Comparison of ENCODE assay signal across 1 cellular context in the genomic region with DNA sequence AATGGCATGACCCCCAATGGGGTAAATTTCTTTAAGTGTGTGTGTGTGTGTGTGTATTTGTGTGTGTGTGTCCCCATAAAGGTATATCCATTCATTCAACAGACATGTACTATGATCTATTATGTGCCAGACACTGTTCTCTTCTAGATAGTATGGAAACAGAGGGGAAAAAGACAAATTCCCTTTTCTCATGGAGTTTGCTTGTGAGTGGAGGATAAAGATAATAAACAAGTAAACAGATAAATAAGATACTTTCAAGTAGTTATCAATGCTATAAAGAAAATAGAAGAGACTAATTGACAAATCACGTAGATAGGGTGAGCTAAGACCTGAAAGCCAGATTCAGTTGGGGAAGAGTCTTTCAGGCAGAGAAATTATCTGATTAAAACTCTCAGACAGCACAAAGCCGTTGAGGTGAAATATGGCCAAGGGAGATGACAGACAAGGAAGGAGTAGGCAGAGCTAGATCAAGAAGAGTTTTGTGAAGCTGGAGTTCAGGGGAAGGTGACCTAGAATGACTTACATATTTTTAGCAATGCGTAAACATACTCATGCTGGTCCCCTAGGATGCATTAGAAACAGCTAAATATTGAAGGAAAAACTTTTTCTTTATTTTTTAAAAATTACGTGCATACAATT.
TF ChIP-seq lines count a peak whose summit lies in the region.

No MANE protein-coding gene starts in this region.

TF ChIP-seq in K562, 482 proteins besides CTCF, POLR2A, EP300 and RAD21 (continued from another document and continues in another):
- TF ChIP-seq, protein P1, sequence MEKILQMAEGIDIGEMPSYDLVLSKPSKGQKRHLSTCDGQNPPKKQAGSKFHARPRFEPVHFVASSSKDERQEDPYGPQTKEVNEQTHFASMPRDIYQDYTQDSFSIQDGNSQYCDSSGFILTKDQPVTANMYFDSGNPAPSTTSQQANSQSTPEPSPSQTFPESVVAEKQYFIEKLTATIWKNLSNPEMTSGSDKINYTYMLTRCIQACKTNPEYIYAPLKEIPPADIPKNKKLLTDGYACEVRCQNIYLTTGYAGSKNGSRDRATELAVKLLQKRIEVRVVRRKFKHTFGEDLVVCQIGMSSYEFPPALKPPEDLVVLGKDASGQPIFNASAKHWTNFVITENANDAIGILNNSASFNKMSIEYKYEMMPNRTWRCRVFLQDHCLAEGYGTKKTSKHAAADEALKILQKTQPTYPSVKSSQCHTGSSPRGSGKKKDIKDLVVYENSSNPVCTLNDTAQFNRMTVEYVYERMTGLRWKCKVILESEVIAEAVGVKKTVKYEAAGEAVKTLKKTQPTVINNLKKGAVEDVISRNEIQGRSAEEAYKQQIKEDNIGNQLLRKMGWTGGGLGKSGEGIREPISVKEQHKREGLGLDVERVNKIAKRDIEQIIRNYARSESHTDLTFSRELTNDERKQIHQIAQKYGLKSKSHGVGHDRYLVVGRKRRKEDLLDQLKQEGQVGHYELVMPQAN (IDR thresholded peaks at IDR 0.05; ENCODE audit: borderline replicate concordance), result no peak
- 0 out of 2 replicates have a peak, but pooled peaks have one; percentile 24 for TF ChIP-seq ZNF668 (CRISPR knock-in tag; IDR thresholded peaks at IDR 0.05)
- peak; percentile 23; the same call in 1 of the 2 replicates for TF ChIP-seq STAT5A (IDR thresholded peaks at IDR 0.05; ENCODE audit: borderline replicate concordance, low read length)
- TF ChIP-seq SNIP1 (IDR thresholded peaks at IDR 0.05; ENCODE audit: low read depth), result no peak
- TF ChIP-seq CC2D1A (IDR thresholded peaks at IDR 0.05), result peak; percentile 61; the same call in 1 of the 2 replicates
- peak; percentile 100 for TF ChIP-seq MEIS2 (IDR thresholded peaks at IDR 0.05; ENCODE audit: partially characterized antibody)
- TF ChIP-seq POLR2G (IDR thresholded peaks at IDR 0.05; ENCODE audit: low read depth, low read length), result no peak
- TF ChIP-seq, protein P2, sequence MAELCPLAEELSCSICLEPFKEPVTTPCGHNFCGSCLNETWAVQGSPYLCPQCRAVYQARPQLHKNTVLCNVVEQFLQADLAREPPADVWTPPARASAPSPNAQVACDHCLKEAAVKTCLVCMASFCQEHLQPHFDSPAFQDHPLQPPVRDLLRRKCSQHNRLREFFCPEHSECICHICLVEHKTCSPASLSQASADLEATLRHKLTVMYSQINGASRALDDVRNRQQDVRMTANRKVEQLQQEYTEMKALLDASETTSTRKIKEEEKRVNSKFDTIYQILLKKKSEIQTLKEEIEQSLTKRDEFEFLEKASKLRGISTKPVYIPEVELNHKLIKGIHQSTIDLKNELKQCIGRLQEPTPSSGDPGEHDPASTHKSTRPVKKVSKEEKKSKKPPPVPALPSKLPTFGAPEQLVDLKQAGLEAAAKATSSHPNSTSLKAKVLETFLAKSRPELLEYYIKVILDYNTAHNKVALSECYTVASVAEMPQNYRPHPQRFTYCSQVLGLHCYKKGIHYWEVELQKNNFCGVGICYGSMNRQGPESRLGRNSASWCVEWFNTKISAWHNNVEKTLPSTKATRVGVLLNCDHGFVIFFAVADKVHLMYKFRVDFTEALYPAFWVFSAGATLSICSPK (IDR thresholded peaks at IDR 0.05; ENCODE audit: borderline replicate concordance), result no peak
- no peak for TF ChIP-seq CHCHD3 (CRISPR knock-in tag; IDR thresholded peaks at IDR 0.05)
- TF ChIP-seq RAD51 (IDR thresholded peaks at IDR 0.05; ENCODE audit: borderline replicate concordance, low read depth), result no peak
- TF ChIP-seq, protein P3, sequence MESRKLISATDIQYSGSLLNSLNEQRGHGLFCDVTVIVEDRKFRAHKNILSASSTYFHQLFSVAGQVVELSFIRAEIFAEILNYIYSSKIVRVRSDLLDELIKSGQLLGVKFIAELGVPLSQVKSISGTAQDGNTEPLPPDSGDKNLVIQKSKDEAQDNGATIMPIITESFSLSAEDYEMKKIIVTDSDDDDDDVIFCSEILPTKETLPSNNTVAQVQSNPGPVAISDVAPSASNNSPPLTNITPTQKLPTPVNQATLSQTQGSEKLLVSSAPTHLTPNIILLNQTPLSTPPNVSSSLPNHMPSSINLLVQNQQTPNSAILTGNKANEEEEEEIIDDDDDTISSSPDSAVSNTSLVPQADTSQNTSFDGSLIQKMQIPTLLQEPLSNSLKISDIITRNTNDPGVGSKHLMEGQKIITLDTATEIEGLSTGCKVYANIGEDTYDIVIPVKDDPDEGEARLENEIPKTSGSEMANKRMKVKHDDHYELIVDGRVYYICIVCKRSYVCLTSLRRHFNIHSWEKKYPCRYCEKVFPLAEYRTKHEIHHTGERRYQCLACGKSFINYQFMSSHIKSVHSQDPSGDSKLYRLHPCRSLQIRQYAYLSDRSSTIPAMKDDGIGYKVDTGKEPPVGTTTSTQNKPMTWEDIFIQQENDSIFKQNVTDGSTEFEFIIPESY (CRISPR knock-in tag; IDR thresholded peaks at IDR 0.05), result no peak
- no peak for TF ChIP-seq ZNF212 (CRISPR knock-in tag; IDR thresholded peaks at IDR 0.05)
- no peak for TF ChIP-seq SIN3A (IDR thresholded peaks at IDR 0.05; ENCODE audit: borderline replicate concordance in 2 of 2, control insufficient read depth in 1 of 2, low read depth in 2 of 2, low read length in 2 of 2)
- TF ChIP-seq BMI1 (IDR thresholded peaks at IDR 0.05; ENCODE audit: low read length), result no peak
- no peak for TF ChIP-seq ZNF133 (CRISPR knock-in tag; IDR thresholded peaks at IDR 0.05)
- no peak for TF ChIP-seq SREBF2 (CRISPR knock-in tag; IDR thresholded peaks at IDR 0.05)
- peak; percentile 62 for TF ChIP-seq TCF3 (CRISPR knock-in tag; IDR thresholded peaks at IDR 0.05)
- no peak for TF ChIP-seq SMAD3 (CRISPR knock-in tag; conservative IDR thresholded peaks at IDR 0.05)
- TF ChIP-seq, protein P4, sequence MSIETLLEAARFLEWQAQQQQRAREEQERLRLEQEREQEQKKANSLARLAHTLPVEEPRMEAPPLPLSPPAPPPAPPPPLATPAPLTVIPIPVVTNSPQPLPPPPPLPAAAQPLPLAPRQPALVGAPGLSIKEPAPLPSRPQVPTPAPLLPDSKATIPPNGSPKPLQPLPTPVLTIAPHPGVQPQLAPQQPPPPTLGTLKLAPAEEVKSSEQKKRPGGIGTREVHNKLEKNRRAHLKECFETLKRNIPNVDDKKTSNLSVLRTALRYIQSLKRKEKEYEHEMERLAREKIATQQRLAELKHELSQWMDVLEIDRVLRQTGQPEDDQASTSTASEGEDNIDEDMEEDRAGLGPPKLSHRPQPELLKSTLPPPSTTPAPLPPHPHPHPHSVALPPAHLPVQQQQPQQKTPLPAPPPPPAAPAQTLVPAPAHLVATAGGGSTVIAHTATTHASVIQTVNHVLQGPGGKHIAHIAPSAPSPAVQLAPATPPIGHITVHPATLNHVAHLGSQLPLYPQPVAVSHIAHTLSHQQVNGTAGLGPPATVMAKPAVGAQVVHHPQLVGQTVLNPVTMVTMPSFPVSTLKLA (conservative IDR thresholded peaks at IDR 0.05), result peak in 1 of 2 experiments; percentile 47; a peak in 1 of 4 replicates
- TF ChIP-seq MTA1 (IDR thresholded peaks at IDR 0.05; ENCODE audit: borderline replicate concordance), result peak; percentile 83; the same call in 1 of the 2 replicates
- no peak for TF ChIP-seq XRCC4 (IDR thresholded peaks at IDR 0.05; ENCODE audit: extremely low read depth, insufficient read depth, insufficient read length)
- TF ChIP-seq JUNB (CRISPR knock-in tag; conservative IDR thresholded peaks at IDR 0.05), result no peak
- TF ChIP-seq EZH2 (IDR thresholded peaks at IDR 0.05; ENCODE audit: borderline replicate concordance, low read depth, low read length), result no peak
- TF ChIP-seq ZNF764 (CRISPR knock-in tag; IDR thresholded peaks at IDR 0.05; ENCODE audit: low read depth), result no peak
- TF ChIP-seq ARNT (IDR thresholded peaks at IDR 0.05), result peak in 1 of 2 experiments; percentile 81; a peak in 1 of 4 replicates
- TF ChIP-seq, protein P5, sequence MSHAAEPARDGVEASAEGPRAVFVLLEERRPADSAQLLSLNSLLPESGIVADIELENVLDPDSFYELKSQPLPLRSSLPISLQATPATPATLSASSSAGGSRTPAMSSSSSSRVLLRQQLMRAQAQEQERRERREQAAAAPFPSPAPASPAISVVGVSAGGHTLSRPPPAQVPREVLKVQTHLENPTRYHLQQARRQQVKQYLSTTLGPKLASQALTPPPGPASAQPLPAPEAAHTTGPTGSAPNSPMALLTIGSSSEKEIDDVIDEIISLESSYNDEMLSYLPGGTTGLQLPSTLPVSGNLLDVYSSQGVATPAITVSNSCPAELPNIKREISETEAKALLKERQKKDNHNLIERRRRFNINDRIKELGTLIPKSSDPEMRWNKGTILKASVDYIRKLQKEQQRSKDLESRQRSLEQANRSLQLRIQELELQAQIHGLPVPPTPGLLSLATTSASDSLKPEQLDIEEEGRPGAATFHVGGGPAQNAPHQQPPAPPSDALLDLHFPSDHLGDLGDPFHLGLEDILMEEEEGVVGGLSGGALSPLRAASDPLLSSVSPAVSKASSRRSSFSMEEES (CRISPR knock-in tag; IDR thresholded peaks at IDR 0.05), result no peak
- TF ChIP-seq, protein P6, sequence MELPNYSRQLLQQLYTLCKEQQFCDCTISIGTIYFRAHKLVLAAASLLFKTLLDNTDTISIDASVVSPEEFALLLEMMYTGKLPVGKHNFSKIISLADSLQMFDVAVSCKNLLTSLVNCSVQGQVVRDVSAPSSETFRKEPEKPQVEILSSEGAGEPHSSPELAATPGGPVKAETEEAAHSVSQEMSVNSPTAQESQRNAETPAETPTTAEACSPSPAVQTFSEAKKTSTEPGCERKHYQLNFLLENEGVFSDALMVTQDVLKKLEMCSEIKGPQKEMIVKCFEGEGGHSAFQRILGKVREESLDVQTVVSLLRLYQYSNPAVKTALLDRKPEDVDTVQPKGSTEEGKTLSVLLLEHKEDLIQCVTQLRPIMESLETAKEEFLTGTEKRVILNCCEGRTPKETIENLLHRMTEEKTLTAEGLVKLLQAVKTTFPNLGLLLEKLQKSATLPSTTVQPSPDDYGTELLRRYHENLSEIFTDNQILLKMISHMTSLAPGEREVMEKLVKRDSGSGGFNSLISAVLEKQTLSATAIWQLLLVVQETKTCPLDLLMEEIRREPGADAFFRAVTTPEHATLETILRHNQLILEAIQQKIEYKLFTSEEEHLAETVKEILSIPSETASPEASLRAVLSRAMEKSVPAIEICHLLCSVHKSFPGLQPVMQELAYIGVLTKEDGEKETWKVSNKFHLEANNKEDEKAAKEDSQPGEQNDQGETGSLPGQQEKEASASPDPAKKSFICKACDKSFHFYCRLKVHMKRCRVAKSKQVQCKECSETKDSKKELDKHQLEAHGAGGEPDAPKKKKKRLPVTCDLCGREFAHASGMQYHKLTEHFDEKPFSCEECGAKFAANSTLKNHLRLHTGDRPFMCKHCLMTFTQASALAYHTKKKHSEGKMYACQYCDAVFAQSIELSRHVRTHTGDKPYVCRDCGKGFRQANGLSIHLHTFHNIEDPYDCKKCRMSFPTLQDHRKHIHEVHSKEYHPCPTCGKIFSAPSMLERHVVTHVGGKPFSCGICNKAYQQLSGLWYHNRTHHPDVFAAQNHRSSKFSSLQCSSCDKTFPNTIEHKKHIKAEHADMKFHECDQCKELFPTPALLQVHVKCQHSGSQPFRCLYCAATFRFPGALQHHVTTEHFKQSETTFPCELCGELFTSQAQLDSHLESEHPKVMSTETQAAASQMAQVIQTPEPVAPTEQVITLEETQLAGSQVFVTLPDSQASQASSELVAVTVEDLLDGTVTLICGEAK (IDR thresholded peaks at IDR 0.05), result no peak; the same call in 1 of the 2 replicates
- TF ChIP-seq, protein P6 (CRISPR knock-in tag; IDR thresholded peaks at IDR 0.05), result no peak
- TF ChIP-seq, protein P7, sequence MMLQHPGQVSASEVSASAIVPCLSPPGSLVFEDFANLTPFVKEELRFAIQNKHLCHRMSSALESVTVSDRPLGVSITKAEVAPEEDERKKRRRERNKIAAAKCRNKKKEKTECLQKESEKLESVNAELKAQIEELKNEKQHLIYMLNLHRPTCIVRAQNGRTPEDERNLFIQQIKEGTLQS (IDR thresholded peaks at IDR 0.05), result peak; percentile 37; the same call in 1 of the 2 replicates
- TF ChIP-seq, protein P7 (CRISPR knock-in tag; conservative IDR thresholded peaks at IDR 0.05), result no peak
- TF ChIP-seq ZBTB1 (CRISPR knock-in tag; IDR thresholded peaks at IDR 0.05; ENCODE audit: borderline replicate concordance, low read depth), result no peak
- TF ChIP-seq, protein P8, sequence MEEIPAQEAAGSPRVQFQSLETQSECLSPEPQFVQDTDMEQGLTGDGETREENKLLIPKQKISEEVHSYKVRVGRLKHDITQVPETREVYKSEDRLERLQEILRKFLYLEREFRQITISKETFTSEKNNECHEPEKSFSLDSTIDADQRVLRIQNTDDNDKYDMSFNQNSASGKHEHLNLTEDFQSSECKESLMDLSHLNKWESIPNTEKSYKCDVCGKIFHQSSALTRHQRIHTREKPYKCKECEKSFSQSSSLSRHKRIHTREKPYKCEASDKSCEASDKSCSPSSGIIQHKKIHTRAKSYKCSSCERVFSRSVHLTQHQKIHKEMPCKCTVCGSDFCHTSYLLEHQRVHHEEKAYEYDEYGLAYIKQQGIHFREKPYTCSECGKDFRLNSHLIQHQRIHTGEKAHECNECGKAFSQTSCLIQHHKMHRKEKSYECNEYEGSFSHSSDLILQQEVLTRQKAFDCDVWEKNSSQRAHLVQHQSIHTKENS (CRISPR knock-in tag; IDR thresholded peaks at IDR 0.05), result no peak
- peak; percentile 65 for TF ChIP-seq GATAD2B (IDR thresholded peaks at IDR 0.05; ENCODE audit: borderline replicate concordance)
- no peak for TF ChIP-seq FOXA1 (IDR thresholded peaks at IDR 0.05; ENCODE audit: borderline replicate concordance)
- TF ChIP-seq BRD4 (IDR thresholded peaks at IDR 0.05), result no peak
